Comparison of ENCODE assay signal across 35 cellular contexts in the genomic region with DNA sequence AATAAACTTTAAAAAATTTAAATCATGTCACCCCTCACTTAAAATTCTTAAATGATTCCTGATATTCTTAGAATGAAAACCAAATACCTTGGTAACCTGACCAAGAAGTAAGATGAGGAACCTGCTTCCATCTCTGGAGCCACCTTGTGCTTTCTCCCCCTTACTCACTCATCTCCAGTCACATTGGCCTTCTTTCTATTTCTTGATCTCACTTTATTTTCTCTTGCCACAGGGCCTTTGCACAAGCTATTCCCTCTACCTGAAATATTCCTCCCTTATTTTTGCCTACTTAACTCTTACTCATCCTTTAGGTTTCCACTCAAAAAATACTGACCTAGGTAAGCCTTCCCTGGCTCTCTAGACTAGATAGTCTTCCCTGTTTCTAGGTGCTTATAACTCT.
"Had no signal": no experiment of that assay in that cellular context is flagged by ENCODE, and none has a peak within 500 bp of the region (broad histone marks: within the 10 kb centered on the region; RNA-seq: fewer than 3 reads in every experiment).

No MANE protein-coding gene starts in this region.

- H3K9ac ChIP-seq: KMS-11 had no signal

- DNase-seq: Karpas-422, Kasumi-1, MG63, MM.1S, MV-4-11, NCI-H1048, NCI-H1092, NCI-H1092 treated with DMSO at 0.1 percent for 48 hours, NCI-H1105, NCI-H1105 treated with DMSO at 0.1 percent for 48 hours, NCI-H1417, NCI-H1417 treated with DMSO at 0.1 percent for 48 hours, NCI-H1436, NCI-H1436 treated with DMSO at 0.1 percent for 48 hours, NCI-H146, NCI-H1694, NCI-H1694 treated with DMSO at 0.1 percent for 48 hours, NCI-H187, NCI-H187 treated with DMSO at 0.1 percent for 48 hours, NCI-H1930, NCI-H2029, NCI-H2029 treated with DMSO at 0.1 percent for 48 hours, NCI-H2081, NCI-H2081 treated with DMSO at 0.1 percent for 48 hours, NCI-H2107, NCI-H2171, NCI-H2171 treated with DMSO at 0.1 percent for 48 hours, NCI-H2227 treated with DMSO at 0.1 percent for 48 hours, NCI-H226, NCI-H345, NCI-H446, NCI-H446 treated with DMSO at 0.1 percent for 48 hours, NCI-H510A, NCI-H510A treated with DMSO at 0.1 percent for 48 hours had no signal

- H3K9me3 ChIP-seq: MG63 had no signal

- H3K4me3 ChIP-seq: MG63 had no signal

- H3K4me2 ChIP-seq: KMS-11 had no signal

- H3K27ac ChIP-seq: KMS-11 had no signal

- H3K27me3 ChIP-seq: MG63 had no signal
